13 cellular contexts compared by ENCODE assay signal in genomic region chr10:100158044-100158805, GRCh38. TPM values are rescaled to one million over a fixed set of nuclear protein-coding genes. Genes with fewer than 3 reads are reported as not detected.
DNase-seq lines count a peak whose midpoint lies in the region; ATAC-seq, FAIRE-seq and TF ChIP-seq lines count a peak whose summit lies in the region.
"Had no signal": no experiment of that assay in that cellular context is flagged by ENCODE, and none has a peak within 500 bp of the region (broad histone marks: within the 10 kb centered on the region; RNA-seq: fewer than 3 reads in every experiment).

No MANE protein-coding gene starts in this region.

- ATAC-seq in HG02623 (IDR thresholded peaks at IDR 0.05; ENCODE audit: unreplicated experiment) (peak; percentile 96), HG03460 (IDR thresholded peaks at IDR 0.05; ENCODE audit: unreplicated experiment) (peak; percentile 92)
- ATAC-seq in activated T-cell treated with anti-CD3 and anti-CD28 coated beads, Interleukin-2, amount 50 U/mL, for 4 hours: no peak

- no peaks in the 10 kb centered on the region for H3K9me3 Mint-ChIP-seq in activated T-cell treated with anti-CD3 and anti-CD28 coated beads, Interleukin-2, amount 50 U/mL, for 4 hours

- peaks cover 83% of the 10 kb centered on the region for H3K36me3 ChIP-seq in SJCRH30

- H3K36me3 Mint-ChIP-seq in activated T-cell treated with anti-CD3 and anti-CD28 coated beads, Interleukin-2, amount 50 U/mL, for 4 hours (ENCODE audit: insufficient read depth): peaks cover 72% of the 10 kb centered on the region

- no peak overlapping the region for H3K27ac ChIP-seq in SJCRH30
- H3K27ac ChIP-seq: adrenal gland, thoracic aorta had no signal

- FAIRE-seq in GM19239 (lab: Jason Lieb, UNC): peak; percentile 94

- H3K4me3 ChIP-seq in GM12865 (ENCODE audit: low read depth, low read length) (peak overlapping the region; percentile 10; the same call in 1 of the 2 replicates), SJCRH30 (no peak overlapping the region)
- H3K4me3 ChIP-seq: adrenal gland, thoracic aorta had no signal

- no peak overlapping the region for H3K4me3 Mint-ChIP-seq in activated T-cell treated with anti-CD3 and anti-CD28 coated beads, Interleukin-2, amount 50 U/mL, for 4 hours

- H3K27me3 ChIP-seq in SJCRH30: no peaks in the 10 kb centered on the region
- H3K27me3 ChIP-seq: adrenal gland had no signal

- H3K27me3 Mint-ChIP-seq in activated T-cell treated with anti-CD3 and anti-CD28 coated beads, Interleukin-2, amount 50 U/mL, for 4 hours (ENCODE audit: low read depth): no peaks in the 10 kb centered on the region

- DNase-seq in GM12865 (ENCODE audit: low read depth) (peak; percentile 81), GM19239 (ENCODE audit: insufficient read length, low spot score) (peak; percentile 27), SKM-1 treated with dmso at 0.1 percent for 144 hours (lab: John Stamatoyannopoulos, UW; ENCODE audit: unreplicated experiment) (no peak), SJCRH30 (no peak)
- DNase-seq in central memory CD4-positive, alpha-beta T cell: no peak
- no peak for DNase-seq in activated T-cell treated with anti-CD3 and anti-CD28 coated beads, Interleukin-2, amount 50 U/mL, for 4 hours
- DNase-seq: activated CD4-positive, alpha-beta T cell treated with anti-CD3 and anti-CD28 coated beads, Interleukin-2, amount 50 U/mL, for 48 hours; adrenal gland; NCI-H2081 treated with DMSO at 0.1 percent for 48 hours; Right ventricle myocardium superior had no signal

- no peak for TF ChIP-seq CTCF in GM12865 (IDR thresholded peaks at IDR 0.05; ENCODE audit: insufficient read depth, low read depth, low read length, missing control alignments)

- H3K4me1 ChIP-seq in SJCRH30: no peaks in the 10 kb centered on the region
- H3K4me1 ChIP-seq: adrenal gland had no signal

- H3K9me3 ChIP-seq in SJCRH30 (replicated peaks): no peaks in the 10 kb centered on the region
- H3K9me3 ChIP-seq: adrenal gland, thoracic aorta had no signal

- peaks cover 12% of the 10 kb centered on the region for H3K4me1 Mint-ChIP-seq in activated T-cell treated with anti-CD3 and anti-CD28 coated beads, Interleukin-2, amount 50 U/mL, for 4 hours (ENCODE audit: low read depth)

RNA-seq across cellular contexts. Expression of gene ERLIN1, which starts 27.6 kb away (rescaled TPM):
- 43.2 and 43.6 TPM in 2 replicates for total RNA-seq in SJCRH30 (2014; rRNA removed; shearing (Covaris generic))
- 10 to 100 TPM; 20.3 to 26.5 (median 21.9) TPM for total RNA-seq in activated T-cell treated with anti-CD3 and anti-CD28 coated beads, Interleukin-2, amount 50 U/mL, for 4 hours

Comparison
In these comparisons a context has a peak if more than half of its experiments do, and no peak if none do; other contexts are left out.
1. DNase-seq: peak in GM12865 (single experiment) and GM19239 (single experiment); none in SKM-1 treated with dmso at 0.1 percent for 144 hours (single experiment), SJCRH30 (0 of 2), central memory CD4-positive, alpha-beta T cell (single experiment) and activated T-cell treated with anti-CD3 and anti-CD28 coated beads, Interleukin-2, amount 50 U/mL, for 4 hours (single experiment).
2. ATAC-seq: peak in HG02623 (single experiment) and HG03460 (single experiment); none in activated T-cell treated with anti-CD3 and anti-CD28 coated beads, Interleukin-2, amount 50 U/mL, for 4 hours (0 of 2).